Comparison of ENCODE assay signal across 19 cellular contexts in genomic region chr6:89930789-89931188, GRCh38. TPM values are rescaled to one million over a fixed set of nuclear protein-coding genes. Genes with fewer than 3 reads are reported as not detected.
DNase-seq lines count a peak whose midpoint lies in the region; ATAC-seq lines count a peak whose summit lies in the region.
"Had no signal": no experiment of that assay in that cellular context is flagged by ENCODE, and none has a peak within 500 bp of the region (broad histone marks: within the 10 kb centered on the region; RNA-seq: fewer than 3 reads in every experiment).

No MANE protein-coding gene starts in this region.

- ATAC-seq in stimulated activated naive CD8-positive, alpha-beta T cell treated with anti-CD3 and anti-CD28 coated beads, Interleukin-15, Interleukin-2, amounts not matched to agents 100 U/mL and 50 U/mL, for 24 hours, result no peak
- ATAC-seq in activated naive CD8-positive, alpha-beta T cell treated with anti-CD3 and anti-CD28 coated beads, Interleukin-2, amount 10 ng/mL, durations not matched to agents 7 days and 5 days (ENCODE audit: low read depth), result no peak
- no peak for ATAC-seq in naive thymus-derived CD8-positive, alpha-beta T cell
- ATAC-seq in HG02763 (IDR thresholded peaks at IDR 0.05; ENCODE audit: unreplicated experiment), result no peak
- no peak for ATAC-seq in activated CD4-positive, CD25-positive, alpha-beta regulatory T cell treated with anti-CD3 and anti-CD28 coated beads, Interleukin-2, amount 50 U/mL, for 24 hours

- H3K36me3 Mint-ChIP-seq in stimulated activated naive CD8-positive, alpha-beta T cell treated with anti-CD3 and anti-CD28 coated beads, Interleukin-15, Interleukin-2, amounts not matched to agents 100 ng/mL and 50 ng/mL, for 24 hours (ENCODE audit: low read depth), result peaks cover 88% of the 10 kb centered on the region
- peaks cover 60% of the 10 kb centered on the region for H3K36me3 Mint-ChIP-seq in activated naive CD8-positive, alpha-beta T cell treated with anti-CD3 and anti-CD28 coated beads, Interleukin-2, amount 10 ng/mL, durations not matched to agents 7 days and 5 days
- H3K36me3 Mint-ChIP-seq in naive thymus-derived CD8-positive, alpha-beta T cell, result peaks cover 0 to 88% (median 10%) of the 10 kb centered on the region in 3 donors

- H3K4me1 Mint-ChIP-seq in stimulated activated naive CD8-positive, alpha-beta T cell treated with anti-CD3 and anti-CD28 coated beads, Interleukin-15, Interleukin-2, amounts not matched to agents 100 ng/mL and 50 ng/mL, for 24 hours (ENCODE audit: low read depth), result peaks cover 68% of the 10 kb centered on the region
- H3K4me1 Mint-ChIP-seq in activated naive CD8-positive, alpha-beta T cell treated with anti-CD3 and anti-CD28 coated beads, Interleukin-2, amount 10 ng/mL, durations not matched to agents 7 days and 5 days, result peaks cover 29% of the 10 kb centered on the region
- peaks cover 26 to 49% (median 43%) of the 10 kb centered on the region in 4 donors for H3K4me1 Mint-ChIP-seq in naive thymus-derived CD8-positive, alpha-beta T cell

- no peak for DNase-seq in stimulated activated naive CD8-positive, alpha-beta T cell treated with anti-CD3 and anti-CD28 coated beads, Interleukin-15, Interleukin-2, amounts not matched to agents 100 U/mL and 50 U/mL, for 24 hours
- DNase-seq in activated naive CD8-positive, alpha-beta T cell treated with anti-CD3 and anti-CD28 coated beads, Interleukin-2, amount 10 ng/mL, durations not matched to agents 7 days and 5 days, result no peak
- DNase-seq in naive thymus-derived CD8-positive, alpha-beta T cell, result no peak
- no peak for DNase-seq in Ammon's horn (ENCODE audit: low spot score)
- DNase-seq: DMS 273 treated with DMSO at 0.1 percent for 48 hours, DND-41, H7, HFFc6, MV-4-11, NCI-H1417, NCI-H187 treated with DMSO at 0.1 percent for 48 hours, NCI-H2227 treated with DMSO at 0.1 percent for 48 hours, NCI-H524, NCI-H82, RPMI8226, SHP77 treated with DMSO at 0.1 percent for 48 hours had no signal

- H3K9me3 Mint-ChIP-seq in stimulated activated naive CD8-positive, alpha-beta T cell treated with anti-CD3 and anti-CD28 coated beads, Interleukin-15, Interleukin-2, amounts not matched to agents 100 ng/mL and 50 ng/mL, for 24 hours, result no peaks in the 10 kb centered on the region
- H3K9me3 Mint-ChIP-seq in activated naive CD8-positive, alpha-beta T cell treated with anti-CD3 and anti-CD28 coated beads, Interleukin-2, amount 10 ng/mL, durations not matched to agents 7 days and 5 days, result no peaks in the 10 kb centered on the region
- no peaks in the 10 kb centered on the region for H3K9me3 Mint-ChIP-seq in naive thymus-derived CD8-positive, alpha-beta T cell
- H3K9me3 Mint-ChIP-seq: HFFc6 had no signal

- no peak overlapping the region for H3K4me3 Mint-ChIP-seq in stimulated activated naive CD8-positive, alpha-beta T cell treated with anti-CD3 and anti-CD28 coated beads, Interleukin-15, Interleukin-2, amounts not matched to agents 100 ng/mL and 50 ng/mL, for 24 hours
- no peak overlapping the region for H3K4me3 Mint-ChIP-seq in activated naive CD8-positive, alpha-beta T cell treated with anti-CD3 and anti-CD28 coated beads, Interleukin-2, amount 10 ng/mL, durations not matched to agents 7 days and 5 days
- peak overlapping the region in 1 of 10 donors; percentile 45 for H3K4me3 Mint-ChIP-seq in naive thymus-derived CD8-positive, alpha-beta T cell
- H3K4me3 Mint-ChIP-seq: HFFc6 had no signal

- peak overlapping the region; percentile 85 for H3K27ac Mint-ChIP-seq in stimulated activated naive CD8-positive, alpha-beta T cell treated with anti-CD3 and anti-CD28 coated beads, Interleukin-15, Interleukin-2, amounts not matched to agents 100 ng/mL and 50 ng/mL, for 24 hours
- H3K27ac Mint-ChIP-seq in activated naive CD8-positive, alpha-beta T cell treated with anti-CD3 and anti-CD28 coated beads, Interleukin-2, amount 10 ng/mL, durations not matched to agents 7 days and 5 days, result peak overlapping the region; percentile 63
- peak overlapping the region in 8 of 10 donors; percentile 35 to 88 (median 50) for H3K27ac Mint-ChIP-seq in naive thymus-derived CD8-positive, alpha-beta T cell
- H3K27ac Mint-ChIP-seq: HFFc6 had no signal

- H3K27me3 Mint-ChIP-seq in stimulated activated naive CD8-positive, alpha-beta T cell treated with anti-CD3 and anti-CD28 coated beads, Interleukin-15, Interleukin-2, amounts not matched to agents 100 ng/mL and 50 ng/mL, for 24 hours, result no peaks in the 10 kb centered on the region
- H3K27me3 Mint-ChIP-seq in activated naive CD8-positive, alpha-beta T cell treated with anti-CD3 and anti-CD28 coated beads, Interleukin-2, amount 10 ng/mL, durations not matched to agents 7 days and 5 days, result no peaks in the 10 kb centered on the region
- H3K27me3 Mint-ChIP-seq in naive thymus-derived CD8-positive, alpha-beta T cell, result no peaks in the 10 kb centered on the region

- POLR2A ChIA-PET in activated naive CD8-positive, alpha-beta T cell treated with anti-CD3 and anti-CD28 coated beads, Interleukin-2, amount 10 ng/mL, durations not matched to agents 7 days and 5 days (lab: Charles Lee), result no interaction called here
- POLR2A ChIA-PET in naive thymus-derived CD8-positive, alpha-beta T cell (lab: Charles Lee), result interaction anchor here (0.6 kb wide), 1 partner anchor 807 kb away, joined by 3 read pairs; no protein-coding TSS in a partner anchor

RNA-seq across cellular contexts. Expression of gene GJA10, which starts 36.5 kb away (rescaled TPM):
- not detected for total RNA-seq in activated naive CD8-positive, alpha-beta T cell treated with anti-CD3 and anti-CD28 coated beads, Interleukin-2, amount 10 ng/mL, durations not matched to agents 7 days and 5 days
- total RNA-seq in naive thymus-derived CD8-positive, alpha-beta T cell, result not detected
- polyA plus RNA-seq in naive thymus-derived CD8-positive, alpha-beta T cell, result not detected
- total RNA-seq: HFFc6 had no signal
